Comparison of ENCODE assay signal across 8 cellular contexts in the genomic region with DNA sequence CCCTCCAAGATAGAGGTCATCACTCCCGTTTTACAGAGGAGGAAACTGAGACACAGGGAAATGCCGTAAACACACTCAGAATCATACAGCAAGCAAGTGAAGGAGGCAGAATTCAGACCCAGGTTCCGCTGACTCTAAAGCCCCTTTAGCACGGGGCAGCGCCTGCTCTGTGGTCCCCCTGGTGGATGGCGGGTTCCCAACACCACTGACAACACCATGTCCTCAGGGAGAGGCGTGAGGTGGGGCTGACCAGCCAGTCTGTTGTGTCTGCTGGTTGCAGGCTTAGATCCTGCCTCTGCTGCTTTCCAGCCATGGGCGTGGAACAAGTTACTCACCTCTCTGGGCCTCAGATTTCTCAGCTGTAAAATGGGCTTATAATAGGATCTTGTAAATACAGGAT.
DNase-seq lines count a peak whose midpoint lies in the region; ATAC-seq and TF ChIP-seq lines count a peak whose summit lies in the region.

No MANE protein-coding gene starts in this region.

- TF ChIP-seq CTCF in type B pancreatic cell (conservative IDR thresholded peaks at IDR 0.05): peak; percentile 79

- H3K27me3 Mint-ChIP-seq in activated T-cell treated with anti-CD3 and anti-CD28 coated beads, Interleukin-2, amount 50 U/mL, for 72 hours (ENCODE audit: low read depth): peaks cover 24% of the 10 kb centered on the region
- H3K27me3 Mint-ChIP-seq in type B pancreatic cell: peaks cover 53% of the 10 kb centered on the region

- no peak overlapping the region for H3K4me3 Mint-ChIP-seq in activated T-cell treated with anti-CD3 and anti-CD28 coated beads, Interleukin-2, amount 50 U/mL, for 72 hours
- H3K4me3 Mint-ChIP-seq in type B pancreatic cell: no peak overlapping the region

- ATAC-seq in activated T-cell treated with anti-CD3 and anti-CD28 coated beads, Interleukin-2, amount 50 U/mL, for 72 hours (replicated peaks in 1 of 2): peak in 1 of 2 donors; percentile 33
- ATAC-seq in Right ventricle myocardium superior (ENCODE audit: poor library complexity): peak; percentile 36
- ATAC-seq in HG03039 (IDR thresholded peaks at IDR 0.05; ENCODE audit: unreplicated experiment): no peak

- no peaks in the 10 kb centered on the region for H3K36me3 Mint-ChIP-seq in activated T-cell treated with anti-CD3 and anti-CD28 coated beads, Interleukin-2, amount 50 U/mL, for 72 hours (ENCODE audit: insufficient read depth in 2 of 2)
- H3K36me3 Mint-ChIP-seq in type B pancreatic cell: no peaks in the 10 kb centered on the region

- peak; percentile 6 to 9 for DNase-seq in activated T-cell treated with anti-CD3 and anti-CD28 coated beads, Interleukin-2, amount 50 U/mL, for 72 hours
- DNase-seq in activated T-cell treated with anti-CD3 and anti-CD28 coated beads, Interleukin-2, amount 50 U/mL, for 1 hour: no peak
- DNase-seq in SHP77 (lab: John Stamatoyannopoulos, UW): peak; percentile 50 to 73
- DNase-seq in Right ventricle myocardium superior: peak; percentile 58
- no peak for DNase-seq in type B pancreatic cell (ENCODE audit: extremely low spot score, unreplicated experiment)
- no peak for DNase-seq in cerebellar nuclear complex (lab: John Stamatoyannopoulos, UW)
- DNase-seq in NCI-H1694 treated with DMSO at 0.1 percent for 48 hours (lab: John Stamatoyannopoulos, UW): no peak

- no peaks in the 10 kb centered on the region for H3K4me1 Mint-ChIP-seq in activated T-cell treated with anti-CD3 and anti-CD28 coated beads, Interleukin-2, amount 50 U/mL, for 72 hours (ENCODE audit: low read depth)
- peaks cover 5% of the 10 kb centered on the region for H3K4me1 Mint-ChIP-seq in type B pancreatic cell (ENCODE audit: unreplicated experiment)

- intact Hi-C loops in Right ventricle myocardium superior (cut with DNase I): no loop called here

- H3K9me3 Mint-ChIP-seq in activated T-cell treated with anti-CD3 and anti-CD28 coated beads, Interleukin-2, amount 50 U/mL, for 72 hours: no peaks in the 10 kb centered on the region
- H3K9me3 Mint-ChIP-seq in type B pancreatic cell: no peaks in the 10 kb centered on the region

- H3K27ac Mint-ChIP-seq in activated T-cell treated with anti-CD3 and anti-CD28 coated beads, Interleukin-2, amount 50 U/mL, for 72 hours: no peak overlapping the region
- no peak overlapping the region for H3K27ac Mint-ChIP-seq in type B pancreatic cell

Comparison
In these comparisons a context has a peak if more than half of its experiments do, and no peak if none do; other contexts are left out.
1. DNase-seq: peak in activated T-cell treated with anti-CD3 and anti-CD28 coated beads, Interleukin-2, amount 50 U/mL, for 72 hours (2 of 2), SHP77 (2 of 2) and Right ventricle myocardium superior (single experiment); none in activated T-cell treated with anti-CD3 and anti-CD28 coated beads, Interleukin-2, amount 50 U/mL, for 1 hour (single experiment), type B pancreatic cell (single experiment), cerebellar nuclear complex (0 of 2) and NCI-H1694 treated with DMSO at 0.1 percent for 48 hours (single experiment).